In genomic region chr6:122449084-122449483, GRCh38 we compare ENCODE assay signal across 26 cellular contexts. TPM values are rescaled to one million over a fixed set of nuclear protein-coding genes. Genes with fewer than 3 reads are reported as not detected.
DNase-seq lines count a peak whose midpoint lies in the region; ATAC-seq and TF ChIP-seq lines count a peak whose summit lies in the region.
"Had no signal": no experiment of that assay in that cellular context is flagged by ENCODE, and none has a peak within 500 bp of the region (broad histone marks: within the 10 kb centered on the region; RNA-seq: fewer than 3 reads in every experiment).

No MANE protein-coding gene starts in this region.

- H3K27ac Mint-ChIP-seq in activated T-cell treated with anti-CD3 and anti-CD28 coated beads, Interleukin-2, amount 50 U/mL, for 72 hours = peak overlapping the region; percentile 93
- H3K27ac Mint-ChIP-seq in activated B cell treated with CpG ODN at 0.5 μM for 24 hours = peak overlapping the region; percentile 19
- peak overlapping the region; percentile 65 for H3K27ac Mint-ChIP-seq in stimulated activated memory B cell treated with anti-CD40 and anti-IgM and Interleukin-4, amounts not matched to agents 10 μg/mL and 1 μg/mL and 100 μg/mL, for 72 hours

- no peaks in the 10 kb centered on the region for H3K4me1 ChIP-seq in lower lobe of right lung
- H3K4me1 ChIP-seq: psoas muscle had no signal

- peaks cover 24% of the 10 kb centered on the region for H3K4me1 Mint-ChIP-seq in activated T-cell treated with anti-CD3 and anti-CD28 coated beads, Interleukin-2, amount 50 U/mL, for 72 hours (ENCODE audit: low read depth)
- peaks cover 3% of the 10 kb centered on the region for H3K4me1 Mint-ChIP-seq in activated B cell treated with CpG ODN at 0.5 μM for 24 hours
- H3K4me1 Mint-ChIP-seq in stimulated activated memory B cell treated with anti-CD40 and anti-IgM and Interleukin-4, amounts not matched to agents 10 μg/mL and 1 μg/mL and 100 μg/mL, for 72 hours = no peaks in the 10 kb centered on the region
- H3K4me1 Mint-ChIP-seq: brain had no signal

- no peaks in the 10 kb centered on the region for H3K9me3 ChIP-seq in lower lobe of right lung
- H3K9me3 ChIP-seq: neutrophil, psoas muscle, tibial nerve had no signal

- CTCF ChIA-PET in activated B cell treated with CpG ODN at 0.5 μM for 24 hours (lab: Charles Lee) = no interaction called here

- POLR2A ChIA-PET in activated B cell treated with CpG ODN at 0.5 μM for 24 hours (lab: Charles Lee) = no interaction called here

- H3K36me3 ChIP-seq in lower lobe of right lung = peaks cover 98% of the 10 kb centered on the region

- no peak for TF ChIP-seq CTCF in activated B cell treated with CpG ODN at 0.5 μM for 24 hours (IDR thresholded peaks at IDR 0.05)
- no peak for TF ChIP-seq CTCF in lower lobe of right lung (IDR thresholded peaks at IDR 0.05)

- no peak for DNase-seq in activated T-cell treated with anti-CD3 and anti-CD28 coated beads, Interleukin-2, amount 50 U/mL, for 72 hours
- DNase-seq in activated T-cell treated with anti-CD3 and anti-CD28 coated beads, Interleukin-2, amount 50 U/mL, for 48 hours = no peak
- DNase-seq in activated B cell treated with CpG ODN at 0.5 μM for 24 hours = no peak
- DNase-seq in lower lobe of right lung = no peak
- no peak for DNase-seq in D341Med (ENCODE audit: low spot score)
- no peak for DNase-seq in effector CD8-positive, alpha-beta T cell (lab: John Stamatoyannopoulos, UW)
- DNase-seq in superior temporal gyrus (ENCODE audit: extremely low spot score) = no peak
- DNase-seq: activated CD4-positive, alpha-beta T cell treated with anti-CD3 and anti-CD28 coated beads, Interleukin-2, amount 50 U/mL, for 1 hour; activated CD8-positive, alpha-beta memory T cell treated with anti-CD3 and anti-CD28 coated beads, Interleukin-2, amount 50 U/mL, for 48 hours; activated effector memory CD4-positive, alpha-beta T cell treated with anti-CD3 and anti-CD28 coated beads, Interleukin-2, amount 50 U/mL, for 16 hours; DMS53; erythroblast; head of caudate nucleus; IMR-90; NCI-H1694; NCI-H510A treated with DMSO at 0.1 percent for 48 hours; NK-92 treated with Interleukin-12 subunit alpha and Interleukin-12 subunit beta, amount 100 ng/mL, for 24 hours; PC-3; psoas muscle; Right ventricle myocardium superior; T-helper 9 cell had no signal

- H3K9me3 Mint-ChIP-seq in activated T-cell treated with anti-CD3 and anti-CD28 coated beads, Interleukin-2, amount 50 U/mL, for 72 hours = no peaks in the 10 kb centered on the region
- no peaks in the 10 kb centered on the region for H3K9me3 Mint-ChIP-seq in activated B cell treated with CpG ODN at 0.5 μM for 24 hours
- H3K9me3 Mint-ChIP-seq in stimulated activated memory B cell treated with anti-CD40 and anti-IgM and Interleukin-4, amounts not matched to agents 10 μg/mL and 1 μg/mL and 100 μg/mL, for 72 hours = no peaks in the 10 kb centered on the region
- H3K9me3 Mint-ChIP-seq: brain had no signal

- no peaks in the 10 kb centered on the region for H3K27me3 Mint-ChIP-seq in activated T-cell treated with anti-CD3 and anti-CD28 coated beads, Interleukin-2, amount 50 U/mL, for 72 hours (ENCODE audit: low read depth)
- no peaks in the 10 kb centered on the region for H3K27me3 Mint-ChIP-seq in activated B cell treated with CpG ODN at 0.5 μM for 24 hours
- H3K27me3 Mint-ChIP-seq in stimulated activated memory B cell treated with anti-CD40 and anti-IgM and Interleukin-4, amounts not matched to agents 10 μg/mL and 1 μg/mL and 100 μg/mL, for 72 hours = no peaks in the 10 kb centered on the region
- H3K27me3 Mint-ChIP-seq: brain had no signal

- H3K36me3 Mint-ChIP-seq in activated T-cell treated with anti-CD3 and anti-CD28 coated beads, Interleukin-2, amount 50 U/mL, for 72 hours (ENCODE audit: insufficient read depth in 2 of 2) = peaks cover 16 to 47% of the 10 kb centered on the region in 2 donors
- peaks cover 83% of the 10 kb centered on the region for H3K36me3 Mint-ChIP-seq in activated B cell treated with CpG ODN at 0.5 μM for 24 hours (ENCODE audit: low read depth)
- H3K36me3 Mint-ChIP-seq in stimulated activated memory B cell treated with anti-CD40 and anti-IgM and Interleukin-4, amounts not matched to agents 10 μg/mL and 1 μg/mL and 100 μg/mL, for 72 hours = peaks cover 50% of the 10 kb centered on the region

- peak overlapping the region in 1 of 2 donors; percentile 4 for H3K4me3 Mint-ChIP-seq in activated T-cell treated with anti-CD3 and anti-CD28 coated beads, Interleukin-2, amount 50 U/mL, for 72 hours
- no peak overlapping the region for H3K4me3 Mint-ChIP-seq in activated B cell treated with CpG ODN at 0.5 μM for 24 hours
- H3K4me3 Mint-ChIP-seq in stimulated activated memory B cell treated with anti-CD40 and anti-IgM and Interleukin-4, amounts not matched to agents 10 μg/mL and 1 μg/mL and 100 μg/mL, for 72 hours = no peak overlapping the region
- H3K4me3 Mint-ChIP-seq: brain had no signal

- H3K4me3 ChIP-seq in lower lobe of right lung = no peak overlapping the region
- H3K4me3 ChIP-seq: psoas muscle, tibial nerve had no signal

- no peaks in the 10 kb centered on the region for H3K27me3 ChIP-seq in lower lobe of right lung (ENCODE audit: low read depth)
- H3K27me3 ChIP-seq: neutrophil, tibial nerve had no signal

- intact Hi-C loops in activated B cell treated with CpG ODN at 0.5 μM for 24 hours (cut with micrococcal nuclease) = no loop called here
- intact Hi-C loops in lower lobe of right lung (cut with DNase I) = no loop called here

- ATAC-seq in activated T-cell treated with anti-CD3 and anti-CD28 coated beads, Interleukin-2, amount 50 U/mL, for 72 hours (replicated peaks in 1 of 2) = no peak
- ATAC-seq in activated B cell treated with CpG ODN at 0.5 μM for 24 hours (ENCODE audit: low read depth) (no peak), lower lobe of right lung (peak; percentile 30 to 85)
- no peak for ATAC-seq in stimulated activated memory B cell treated with anti-CD40 and anti-IgM and Interleukin-4, amounts not matched to agents 10 μg/mL and 1 μg/mL and 100 μg/mL, for 72 hours
- ATAC-seq: PC-3, psoas muscle had no signal

- H3K27ac ChIP-seq in lower lobe of right lung = no peak overlapping the region
- H3K27ac ChIP-seq: neutrophil, psoas muscle, tibial nerve, VCaP had no signal

RNA-seq across cellular contexts. Expression of gene SERINC1, which starts 22.5 kb away (rescaled TPM):
- 10 to 100 TPM; 61.3 to 78.2 TPM for total RNA-seq in activated T-cell treated with anti-CD3 and anti-CD28 coated beads, Interleukin-2, amount 50 U/mL, for 72 hours
- 51.3 and 52.0 TPM in 2 replicates for total RNA-seq in activated B cell treated with CpG ODN at 0.5 μM for 24 hours
- 216 TPM for total RNA-seq in lower lobe of right lung

RNA-seq across cellular contexts. Expression of gene HSF2, which starts 49.6 kb away (rescaled TPM):
- total RNA-seq in activated T-cell treated with anti-CD3 and anti-CD28 coated beads, Interleukin-2, amount 50 U/mL, for 72 hours = 10 to 100 TPM; 15.1 to 20.0 TPM
- total RNA-seq in activated B cell treated with CpG ODN at 0.5 μM for 24 hours (9.0 and 9.3 TPM in 2 replicates), lower lobe of right lung (11.0 TPM)

Comparison
In these comparisons a context has a peak if more than half of its experiments do, and no peak if none do; other contexts are left out.
1. ATAC-seq: peak in lower lobe of right lung (2 of 2); none in activated T-cell treated with anti-CD3 and anti-CD28 coated beads, Interleukin-2, amount 50 U/mL, for 72 hours (0 of 2), activated B cell treated with CpG ODN at 0.5 μM for 24 hours (single experiment) and stimulated activated memory B cell treated with anti-CD40 and anti-IgM and Interleukin-4, amounts not matched to agents 10 μg/mL and 1 μg/mL and 100 μg/mL, for 72 hours (single experiment).
2. H3K27ac Mint-ChIP-seq: peak in every context shown above with its lines; median percentile 93 in activated T-cell treated with anti-CD3 and anti-CD28 coated beads, Interleukin-2, amount 50 U/mL, for 72 hours; 65 in stimulated activated memory B cell treated with anti-CD40 and anti-IgM and Interleukin-4, amounts not matched to agents 10 μg/mL and 1 μg/mL and 100 μg/mL, for 72 hours; 19 in activated B cell treated with CpG ODN at 0.5 μM for 24 hours.